In genomic region chr22:22959147-22959827, GRCh38 we compare ENCODE assay signal across 1 cellular context.
A peak's percentile ranks its signal among the peaks of the same experiment; 100 is the strongest.
TF ChIP-seq lines count a peak whose summit lies in the region.

No MANE protein-coding gene starts in this region.

TF ChIP-seq in HepG2, 621 proteins besides CTCF, POLR2A, EP300 and RAD21 (continued from another document and continues in another):
- TF ChIP-seq E2F2 (CRISPR knock-in tag; IDR thresholded peaks at IDR 0.05; ENCODE audit: borderline replicate concordance) (no peak), ZBTB2 (CRISPR knock-in tag; IDR thresholded peaks at IDR 0.05; ENCODE audit: low read depth) (no peak), E2F5 (CRISPR knock-in tag; conservative IDR thresholded peaks at IDR 0.05) (no peak), ZNF101 (CRISPR knock-in tag; IDR thresholded peaks at IDR 0.05; ENCODE audit: borderline replicate concordance, low read depth) (no peak), ZNF7 (CRISPR knock-in tag; IDR thresholded peaks at IDR 0.05) (no peak), PRDM10 (CRISPR knock-in tag; IDR thresholded peaks at IDR 0.05; ENCODE audit: low read depth) (no peak), SP140L (CRISPR knock-in tag; IDR thresholded peaks at IDR 0.05; ENCODE audit: borderline replicate concordance) (no peak), ZNF337 (CRISPR knock-in tag; IDR thresholded peaks at IDR 0.05; ENCODE audit: borderline replicate concordance, low read depth) (no peak), ELF1 (CRISPR knock-in tag; IDR thresholded peaks at IDR 0.05) (no peak), SIN3B (IDR thresholded peaks at IDR 0.05; ENCODE audit: low read length) (no peak), ZNF24 (IDR thresholded peaks at IDR 0.05) (0 out of 2 replicates have a peak, but pooled peaks have one; percentile 20), ZBTB7A (CRISPR knock-in tag; IDR thresholded peaks at IDR 0.05) (no peak), HMGA1 (CRISPR knock-in tag; conservative IDR thresholded peaks at IDR 0.05) (no peak), RBAK (CRISPR knock-in tag; IDR thresholded peaks at IDR 0.05) (no peak), BATF2 (CRISPR knock-in tag; IDR thresholded peaks at IDR 0.05) (no peak), ZNF549 (CRISPR knock-in tag; IDR thresholded peaks at IDR 0.05) (no peak), IKZF1 (IDR thresholded peaks at IDR 0.05) (no peak), ZNF660 (CRISPR knock-in tag; IDR thresholded peaks at IDR 0.05; ENCODE audit: borderline replicate concordance, low read depth) (no peak), ZNF749 (CRISPR knock-in tag; IDR thresholded peaks at IDR 0.05; ENCODE audit: borderline replicate concordance) (no peak), ZBTB26 (CRISPR knock-in tag; IDR thresholded peaks at IDR 0.05; ENCODE audit: borderline replicate concordance) (no peak)
- TF ChIP-seq, protein P1, sequence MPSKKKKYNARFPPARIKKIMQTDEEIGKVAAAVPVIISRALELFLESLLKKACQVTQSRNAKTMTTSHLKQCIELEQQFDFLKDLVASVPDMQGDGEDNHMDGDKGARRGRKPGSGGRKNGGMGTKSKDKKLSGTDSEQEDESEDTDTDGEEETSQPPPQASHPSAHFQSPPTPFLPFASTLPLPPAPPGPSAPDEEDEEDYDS (CRISPR knock-in tag; IDR thresholded peaks at IDR 0.05), result no peak
- TF ChIP-seq, protein P2, sequence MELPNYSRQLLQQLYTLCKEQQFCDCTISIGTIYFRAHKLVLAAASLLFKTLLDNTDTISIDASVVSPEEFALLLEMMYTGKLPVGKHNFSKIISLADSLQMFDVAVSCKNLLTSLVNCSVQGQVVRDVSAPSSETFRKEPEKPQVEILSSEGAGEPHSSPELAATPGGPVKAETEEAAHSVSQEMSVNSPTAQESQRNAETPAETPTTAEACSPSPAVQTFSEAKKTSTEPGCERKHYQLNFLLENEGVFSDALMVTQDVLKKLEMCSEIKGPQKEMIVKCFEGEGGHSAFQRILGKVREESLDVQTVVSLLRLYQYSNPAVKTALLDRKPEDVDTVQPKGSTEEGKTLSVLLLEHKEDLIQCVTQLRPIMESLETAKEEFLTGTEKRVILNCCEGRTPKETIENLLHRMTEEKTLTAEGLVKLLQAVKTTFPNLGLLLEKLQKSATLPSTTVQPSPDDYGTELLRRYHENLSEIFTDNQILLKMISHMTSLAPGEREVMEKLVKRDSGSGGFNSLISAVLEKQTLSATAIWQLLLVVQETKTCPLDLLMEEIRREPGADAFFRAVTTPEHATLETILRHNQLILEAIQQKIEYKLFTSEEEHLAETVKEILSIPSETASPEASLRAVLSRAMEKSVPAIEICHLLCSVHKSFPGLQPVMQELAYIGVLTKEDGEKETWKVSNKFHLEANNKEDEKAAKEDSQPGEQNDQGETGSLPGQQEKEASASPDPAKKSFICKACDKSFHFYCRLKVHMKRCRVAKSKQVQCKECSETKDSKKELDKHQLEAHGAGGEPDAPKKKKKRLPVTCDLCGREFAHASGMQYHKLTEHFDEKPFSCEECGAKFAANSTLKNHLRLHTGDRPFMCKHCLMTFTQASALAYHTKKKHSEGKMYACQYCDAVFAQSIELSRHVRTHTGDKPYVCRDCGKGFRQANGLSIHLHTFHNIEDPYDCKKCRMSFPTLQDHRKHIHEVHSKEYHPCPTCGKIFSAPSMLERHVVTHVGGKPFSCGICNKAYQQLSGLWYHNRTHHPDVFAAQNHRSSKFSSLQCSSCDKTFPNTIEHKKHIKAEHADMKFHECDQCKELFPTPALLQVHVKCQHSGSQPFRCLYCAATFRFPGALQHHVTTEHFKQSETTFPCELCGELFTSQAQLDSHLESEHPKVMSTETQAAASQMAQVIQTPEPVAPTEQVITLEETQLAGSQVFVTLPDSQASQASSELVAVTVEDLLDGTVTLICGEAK (IDR thresholded peaks at IDR 0.05), result no peak
- TF ChIP-seq, protein P2 (CRISPR knock-in tag; IDR thresholded peaks at IDR 0.05), result no peak
- TF ChIP-seq, protein P3, sequence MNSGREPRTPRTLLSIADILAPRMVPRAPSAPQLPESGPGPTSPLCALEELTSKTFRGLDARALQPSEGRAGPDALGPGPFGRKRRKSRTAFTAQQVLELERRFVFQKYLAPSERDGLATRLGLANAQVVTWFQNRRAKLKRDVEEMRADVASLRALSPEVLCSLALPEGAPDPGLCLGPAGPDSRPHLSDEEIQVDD (CRISPR knock-in tag; IDR thresholded peaks at IDR 0.05; ENCODE audit: borderline replicate concordance), result no peak
